In genomic region chr6:151009576-151009975, GRCh38 we compare ENCODE assay signal across 15 cellular contexts.
"Had no signal": no experiment of that assay in that cellular context is flagged by ENCODE, and none has a peak within 500 bp of the region (broad histone marks: within the 10 kb centered on the region; RNA-seq: fewer than 3 reads in every experiment).

No MANE protein-coding gene starts in this region.

- ATAC-seq: gastroesophageal sphincter; heart right ventricle; left lung; stimulated activated naive CD8-positive, alpha-beta T cell treated with anti-CD3 and anti-CD28 coated beads, Interleukin-15, Interleukin-2, amounts not matched to agents 100 U/mL and 50 U/mL, for 24 hours had no signal

- H3K36me3 ChIP-seq: esophagus muscularis mucosa, gastroesophageal sphincter, heart right ventricle, left lung, tibial nerve had no signal

- H3K9me3 ChIP-seq: esophagus muscularis mucosa, gastroesophageal sphincter, heart right ventricle, left lung, tibial nerve had no signal

- H3K27ac Mint-ChIP-seq: activated naive CD8-positive, alpha-beta T cell; dendritic cell treated with granulocyte-macrophage colony-stimulating factor and Interleukin-4, amounts not matched to agents 40 ng/mL and 50 ng/mL, for 4 days; progenitor cell of endocrine pancreas had no signal

- H3K27me3 ChIP-seq: esophagus muscularis mucosa, gastroesophageal sphincter, heart right ventricle, left lung, tibial nerve had no signal

- H3K9me3 Mint-ChIP-seq: dendritic cell treated with granulocyte-macrophage colony-stimulating factor and Interleukin-4, amounts not matched to agents 40 ng/mL and 50 ng/mL, for 4 days had no signal

- H3K27ac ChIP-seq: esophagus muscularis mucosa, gastroesophageal sphincter, heart right ventricle, left lung had no signal

- H3K4me3 ChIP-seq: esophagus muscularis mucosa, gastroesophageal sphincter, heart right ventricle, left lung, tibial nerve had no signal

- H3K4me3 Mint-ChIP-seq: activated naive CD8-positive, alpha-beta T cell; dendritic cell treated with granulocyte-macrophage colony-stimulating factor and Interleukin-4, amounts not matched to agents 40 ng/mL and 50 ng/mL, for 4 days had no signal

- H3K27me3 Mint-ChIP-seq: activated naive CD8-positive, alpha-beta T cell; dendritic cell treated with granulocyte-macrophage colony-stimulating factor and Interleukin-4, amounts not matched to agents 40 ng/mL and 50 ng/mL, for 4 days; progenitor cell of endocrine pancreas had no signal

- DNase-seq: activated CD4-positive, CD25-positive, alpha-beta regulatory T cell treated with anti-CD3 and anti-CD28 coated beads, Interleukin-2, amount 50 U/mL, for 72 hours; amniotic stem cell; effector CD8-positive, alpha-beta T cell; heart right ventricle; left lung; stimulated activated CD4-positive, alpha-beta T cell treated with anti-CD3 and anti-CD28 coated beads, Interleukin-2, amount 100 ng/mL, for 24 hours; stimulated activated naive CD8-positive, alpha-beta T cell treated with anti-CD3 and anti-CD28 coated beads, Interleukin-15, Interleukin-2, amounts not matched to agents 100 U/mL and 50 U/mL, for 24 hours; T-helper 1 cell; T-helper 9 cell had no signal
